8 cellular contexts compared by ENCODE assay signal in the genomic region with DNA sequence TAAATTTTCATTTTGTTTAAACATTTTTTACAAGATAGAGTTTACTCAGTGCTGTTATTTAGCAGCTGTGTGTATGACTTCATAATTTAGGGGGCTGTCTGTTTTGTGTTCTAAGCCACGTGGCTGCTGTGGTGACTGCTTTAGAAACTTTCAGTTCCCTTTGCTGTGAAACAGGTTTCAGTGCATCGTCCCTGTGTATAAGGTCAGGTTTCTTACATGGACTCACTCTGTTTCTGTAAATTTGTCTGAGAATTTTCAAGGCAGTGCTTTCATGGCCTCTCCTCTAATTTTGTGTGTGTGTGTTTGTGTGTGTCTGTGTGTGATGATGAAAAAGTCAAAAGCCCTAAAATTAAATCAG. TPM values are rescaled to one million over a fixed set of nuclear protein-coding genes. Genes with fewer than 3 reads are reported as not detected.
A peak's percentile ranks its signal among the peaks of the same experiment; 100 is the strongest.
DNase-seq lines count a peak whose midpoint lies in the region; ATAC-seq and TF ChIP-seq lines count a peak whose summit lies in the region.

No MANE protein-coding gene starts in this region.

- in situ Hi-C loops in mammary epithelial cell (cut with MboI; ENCODE audit: low sequenced_read_pairs in 2 of 2) = no loop called here

- H3K4me2 ChIP-seq in mammary epithelial cell (ENCODE audit: insufficient read depth, low read depth, low read length) = no peak overlapping the region

- no peaks in the 10 kb centered on the region for H3K36me3 ChIP-seq in Peyer's patch
- H3K36me3 ChIP-seq in mammary epithelial cell (ENCODE audit: insufficient read depth, low read length) = no peaks in the 10 kb centered on the region

- TF ChIP-seq CTCF in Peyer's patch (IDR thresholded peaks at IDR 0.05) (no peak), mammary epithelial cell (conservative IDR thresholded peaks at IDR 0.05 in 1 of 2, IDR thresholded peaks at IDR 0.05 in 1 of 2; ENCODE audit: extremely low read depth in 1 of 2, insufficient read depth in 1 of 2, low read depth in 1 of 2, low read length in 2 of 2) (no peak)

- dilution Hi-C loops in mammary epithelial cell (cut with HindIII; ENCODE audit: low sequenced_read_pairs) = no loop called here

- H3K27me3 ChIP-seq in Peyer's patch = no peaks in the 10 kb centered on the region
- H3K27me3 ChIP-seq in mammary epithelial cell (ENCODE audit: insufficient read depth, low read length) = no peaks in the 10 kb centered on the region

- CTCF ChIA-PET in mammary epithelial cell (lab: Charles Lee; ENCODE audit: low non-redundant PET) = no interaction called here

- H3K9me3 ChIP-seq in Peyer's patch (no peaks in the 10 kb centered on the region), mammary epithelial cell (replicated peaks; ENCODE audit: insufficient read depth, low read length) (no peaks in the 10 kb centered on the region)

- no peak overlapping the region for H2AFZ ChIP-seq in mammary epithelial cell (ENCODE audit: low read depth, low read length)

- WGBS in mammary epithelial cell (ENCODE audit: low coverage, missing lambda C conversion rate) = 70% methylated on average over 2 of the region's 2 CpGs

- peaks cover 0 to 7% (median 2%) of the 10 kb centered on the region in 4 donors for H3K4me1 ChIP-seq in Peyer's patch
- peaks cover 6% of the 10 kb centered on the region for H3K4me1 ChIP-seq in mammary epithelial cell (ENCODE audit: insufficient read depth, low read length)

- H4K20me1 ChIP-seq in mammary epithelial cell (ENCODE audit: insufficient read depth, low read length) = no peaks in the 10 kb centered on the region

- intact Hi-C loops in mammary epithelial cell (cut with micrococcal nuclease) = loop anchor here (5.0 kb wide), 1 partner anchor 807 kb away; no protein-coding TSS in a partner anchor

- peak; percentile 25 for DNase-seq in AG08395 (ENCODE audit: low spot score)
- peak in 2 of 3 donors; percentile 76 to 79 for DNase-seq in Peyer's patch
- peak; percentile 38 for DNase-seq in fibroblast of gingiva (ENCODE audit: low read depth)
- no peak for DNase-seq in SHP77 treated with DMSO at 0.1 percent for 48 hours (lab: John Stamatoyannopoulos, UW)
- DNase-seq in mammary epithelial cell = no peak

- H3K27ac ChIP-seq in Peyer's patch (peak overlapping the region; percentile 18 to 77 (median 51)), skin epidermis (peak overlapping the region in 14 of 21 experiments; percentile 6 to 78 (median 62)), mammary epithelial cell (ENCODE audit: insufficient read depth, low read depth, low read length) (no peak overlapping the region)

- no peak for TF ChIP-seq POLR2A in Peyer's patch (IDR thresholded peaks at IDR 0.05)

- no peak overlapping the region for H3K9ac ChIP-seq in mammary epithelial cell (ENCODE audit: insufficient read depth, low read length)

- H3K79me2 ChIP-seq in mammary epithelial cell (ENCODE audit: insufficient read depth, low read length) = peaks cover 78% of the 10 kb centered on the region

- BruUV-seq in mammary epithelial cell (replicated peaks; lab: Mats Ljungman, UMichigan) = no TSS peak

- ATAC-seq in GM18519 (IDR thresholded peaks at IDR 0.05; ENCODE audit: low FRiP score, unreplicated experiment) (peak; percentile 93), HG02973 (IDR thresholded peaks at IDR 0.05; ENCODE audit: unreplicated experiment) (peak; percentile 82)

- H3K4me3 ChIP-seq in Peyer's patch (peak overlapping the region; percentile 18 to 34 (median 20)), skin epidermis (peak overlapping the region in 3 of 7 experiments; percentile 22 to 46 (median 31)), mammary epithelial cell (replicated peaks in 1 of 3; ENCODE audit: insufficient read depth in 1 of 3, low read depth in 2 of 3, low read length in 3 of 3) (no peak overlapping the region)

RNA-seq across cellular contexts. Expression of gene BICD1, which starts 32.4 kb away (rescaled TPM):
- 10 to 100 TPM in 2 of 4 donors, 1 to 10 TPM in 2; 3.5 to 39.6 (median 10.5) TPM for total RNA-seq in Peyer's patch
- 10 to 100 TPM; 36.2 to 42.4 TPM for total RNA-seq in mammary epithelial cell
- 9.4 TPM for polyA plus RNA-seq in mammary epithelial cell
- polyA minus RNA-seq in mammary epithelial cell = 35.6 TPM

Comparison
In these comparisons a context has a peak if more than half of its experiments do, and no peak if none do; other contexts are left out.
1. DNase-seq: peak in AG08395 (single experiment), Peyer's patch (2 of 3) and fibroblast of gingiva (single experiment); none in SHP77 treated with DMSO at 0.1 percent for 48 hours (single experiment) and mammary epithelial cell (single experiment).
2. H3K4me3 ChIP-seq: peak in Peyer's patch (4 of 4); none in mammary epithelial cell (0 of 3).